ENCODE assay signal across 17 cellular contexts in genomic region chr16:79415983-79416641, GRCh38.
DNase-seq lines count a peak whose midpoint lies in the region; ATAC-seq and TF ChIP-seq lines count a peak whose summit lies in the region.
"Had no signal": no experiment of that assay in that cellular context is flagged by ENCODE, and none has a peak within 500 bp of the region (broad histone marks: within the 10 kb centered on the region; RNA-seq: fewer than 3 reads in every experiment).

No MANE protein-coding gene starts in this region.

- H3K9me3 ChIP-seq in WERI-Rb-1 (ENCODE audit: severe bottlenecking), result no peaks in the 10 kb centered on the region
- H3K9me3 ChIP-seq: sigmoid colon had no signal

- H3K27me3 Mint-ChIP-seq in activated CD4-positive, alpha-beta memory T cell treated with anti-CD3 and anti-CD28 coated beads for 36 hours, result no peaks in the 10 kb centered on the region
- peaks cover 8% of the 10 kb centered on the region for H3K27me3 Mint-ChIP-seq in dendritic cell treated with granulocyte-macrophage colony-stimulating factor and Interleukin-4, amounts not matched to agents 40 ng/mL and 50 ng/mL, for 4 days

- no peaks in the 10 kb centered on the region for H3K36me3 Mint-ChIP-seq in activated CD4-positive, alpha-beta memory T cell treated with anti-CD3 and anti-CD28 coated beads for 36 hours
- no peaks in the 10 kb centered on the region for H3K36me3 Mint-ChIP-seq in dendritic cell treated with granulocyte-macrophage colony-stimulating factor and Interleukin-4, amounts not matched to agents 40 ng/mL and 50 ng/mL, for 4 days (ENCODE audit: low read depth)
- H3K36me3 Mint-ChIP-seq in stimulated activated effector memory CD8-positive, alpha-beta T cell treated with anti-CD3 and anti-CD28 coated beads, Interleukin-12 subunit alpha, Interleukin-12 subunit beta, amount 100 ng/mL, for 72 hours, result no peaks in the 10 kb centered on the region

- ATAC-seq in stimulated activated effector memory CD8-positive, alpha-beta T cell treated with anti-CD3 and anti-CD28 coated beads, Interleukin-12 subunit alpha, Interleukin-12 subunit beta, amount 100 ng/mL, for 72 hours, result peak; percentile 36
- ATAC-seq: HCT116, left ventricle myocardium superior had no signal

- intact Hi-C loops in activated CD4-positive, alpha-beta memory T cell treated with anti-CD3 and anti-CD28 coated beads for 36 hours (cut with micrococcal nuclease), result no loop called here
- intact Hi-C loops in dendritic cell treated with granulocyte-macrophage colony-stimulating factor and Interleukin-4, amounts not matched to agents 40 ng/mL and 50 ng/mL, for 4 days (cut with micrococcal nuclease), result loop anchor here (5.0 to 10.0 kb wide), 3 partner anchors 36 to 179 kb away; no protein-coding TSS in a partner anchor

- peak overlapping the region; percentile 7 for H3K4me3 Mint-ChIP-seq in activated CD4-positive, alpha-beta memory T cell treated with anti-CD3 and anti-CD28 coated beads for 36 hours
- peak overlapping the region; percentile 15 for H3K4me3 Mint-ChIP-seq in dendritic cell treated with granulocyte-macrophage colony-stimulating factor and Interleukin-4, amounts not matched to agents 40 ng/mL and 50 ng/mL, for 4 days
- peak overlapping the region; percentile 60 for H3K4me3 Mint-ChIP-seq in stimulated activated effector memory CD8-positive, alpha-beta T cell treated with anti-CD3 and anti-CD28 coated beads, Interleukin-12 subunit alpha, Interleukin-12 subunit beta, amount 100 ng/mL, for 72 hours
- H3K4me3 Mint-ChIP-seq: IgD-negative memory B cell had no signal

- no peak for TF ChIP-seq CTCF in WERI-Rb-1 (IDR thresholded peaks at IDR 0.05; ENCODE audit: low read depth, low read length)

- H3K4me1 Mint-ChIP-seq in activated CD4-positive, alpha-beta memory T cell treated with anti-CD3 and anti-CD28 coated beads for 36 hours (ENCODE audit: low read depth), result peaks cover 37% of the 10 kb centered on the region
- H3K4me1 Mint-ChIP-seq in dendritic cell treated with granulocyte-macrophage colony-stimulating factor and Interleukin-4, amounts not matched to agents 40 ng/mL and 50 ng/mL, for 4 days (ENCODE audit: low read depth), result peaks cover 83% of the 10 kb centered on the region
- H3K4me1 Mint-ChIP-seq in stimulated activated effector memory CD8-positive, alpha-beta T cell treated with anti-CD3 and anti-CD28 coated beads, Interleukin-12 subunit alpha, Interleukin-12 subunit beta, amount 100 ng/mL, for 72 hours, result peaks cover 56% of the 10 kb centered on the region

- peak; percentile 6 for DNase-seq in stimulated activated CD4-positive, alpha-beta T cell treated with anti-CD3 and anti-CD28 coated beads, Interleukin-4, amount 100 ng/mL, for 24 hours
- DNase-seq in stimulated activated CD4-positive, alpha-beta T cell treated with anti-CD3 and anti-CD28 coated beads, Interleukin-4, amount 100 ng/mL, for 4 hours, result no peak
- peak; percentile 23 for DNase-seq in activated CD4-positive, alpha-beta memory T cell treated with anti-CD3 and anti-CD28 coated beads for 36 hours
- peak in 1 of 2 donors; percentile 52 for DNase-seq in stimulated activated effector memory CD8-positive, alpha-beta T cell treated with anti-CD3 and anti-CD28 coated beads, Interleukin-12 subunit alpha, Interleukin-12 subunit beta, amount 100 ng/mL, for 72 hours (ENCODE audit: low spot score in 2 of 2)
- DNase-seq in NCI-H1436 (lab: John Stamatoyannopoulos, UW) (no peak), WERI-Rb-1 (no peak)
- DNase-seq: AML-193; effector CD8-positive, alpha-beta T cell; left ventricle myocardium superior; NCI-H187 treated with DMSO at 0.1 percent for 48 hours; NCI-H446; sigmoid colon; stimulated activated CD4-positive, alpha-beta T cell treated with anti-CD3 and anti-CD28 coated beads, Interleukin-1b, Interleukin-23, amount 100 ng/mL, for 48 hours had no signal

- CTCF ChIA-PET in activated CD4-positive, alpha-beta memory T cell treated with anti-CD3 and anti-CD28 coated beads for 36 hours (lab: Charles Lee), result interaction anchor here (0.6 kb wide), 2 partner anchors 35 to 58 kb away, joined by 3 read pairs; no protein-coding TSS in a partner anchor

- no peak overlapping the region for H3K27ac ChIP-seq in WERI-Rb-1
- H3K27ac ChIP-seq: RWPE1, sigmoid colon had no signal

- no peak overlapping the region for H3K4me3 ChIP-seq in WERI-Rb-1 (ENCODE audit: low read depth, low read length)
- H3K4me3 ChIP-seq: sigmoid colon had no signal

- H3K27me3 ChIP-seq in WERI-Rb-1 (ENCODE audit: insufficient read depth, low read depth, severe bottlenecking), result peaks cover 62% of the 10 kb centered on the region
- H3K27me3 ChIP-seq: sigmoid colon had no signal

- H3K27ac Mint-ChIP-seq in activated CD4-positive, alpha-beta memory T cell treated with anti-CD3 and anti-CD28 coated beads for 36 hours, result peak overlapping the region; percentile 52
- H3K27ac Mint-ChIP-seq in dendritic cell treated with granulocyte-macrophage colony-stimulating factor and Interleukin-4, amounts not matched to agents 40 ng/mL and 50 ng/mL, for 4 days, result peak overlapping the region; percentile 92
- peak overlapping the region; percentile 90 for H3K27ac Mint-ChIP-seq in stimulated activated effector memory CD8-positive, alpha-beta T cell treated with anti-CD3 and anti-CD28 coated beads, Interleukin-12 subunit alpha, Interleukin-12 subunit beta, amount 100 ng/mL, for 72 hours

- no peaks in the 10 kb centered on the region for H3K36me3 ChIP-seq in WERI-Rb-1
- H3K36me3 ChIP-seq: sigmoid colon had no signal

- H3K9me3 Mint-ChIP-seq in activated CD4-positive, alpha-beta memory T cell treated with anti-CD3 and anti-CD28 coated beads for 36 hours, result no peaks in the 10 kb centered on the region
- H3K9me3 Mint-ChIP-seq in dendritic cell treated with granulocyte-macrophage colony-stimulating factor and Interleukin-4, amounts not matched to agents 40 ng/mL and 50 ng/mL, for 4 days, result peaks cover 6% of the 10 kb centered on the region
- peaks cover 2% of the 10 kb centered on the region for H3K9me3 Mint-ChIP-seq in stimulated activated effector memory CD8-positive, alpha-beta T cell treated with anti-CD3 and anti-CD28 coated beads, Interleukin-12 subunit alpha, Interleukin-12 subunit beta, amount 100 ng/mL, for 72 hours

- POLR2A ChIA-PET in activated CD4-positive, alpha-beta memory T cell treated with anti-CD3 and anti-CD28 coated beads for 36 hours (lab: Charles Lee), result interaction anchor here (0.6 to 1.7 kb wide), 4 partner anchors 19 to 1098 kb away, joined by 3 to 5 read pairs (median 4); no protein-coding TSS in a partner anchor

Comparison
In these comparisons a context has a peak if more than half of its experiments do, and no peak if none do; other contexts are left out.
1. DNase-seq: peak in stimulated activated CD4-positive, alpha-beta T cell treated with anti-CD3 and anti-CD28 coated beads, Interleukin-4, amount 100 ng/mL, for 24 hours (single experiment) and activated CD4-positive, alpha-beta memory T cell treated with anti-CD3 and anti-CD28 coated beads for 36 hours (single experiment); none in stimulated activated CD4-positive, alpha-beta T cell treated with anti-CD3 and anti-CD28 coated beads, Interleukin-4, amount 100 ng/mL, for 4 hours (0 of 2), NCI-H1436 (single experiment) and WERI-Rb-1 (single experiment).
2. H3K4me3 Mint-ChIP-seq: peak in every context shown above with its lines; median percentile 60 in stimulated activated effector memory CD8-positive, alpha-beta T cell treated with anti-CD3 and anti-CD28 coated beads, Interleukin-12 subunit alpha, Interleukin-12 subunit beta, amount 100 ng/mL, for 72 hours; 15 in dendritic cell treated with granulocyte-macrophage colony-stimulating factor and Interleukin-4, amounts not matched to agents 40 ng/mL and 50 ng/mL, for 4 days; 7 in activated CD4-positive, alpha-beta memory T cell treated with anti-CD3 and anti-CD28 coated beads for 36 hours.
3. Peak in every context shown above with its lines, with median percentiles within 50 percentile points of each other: H3K27ac Mint-ChIP-seq.